8 cellular contexts compared by ENCODE assay signal in genomic region chr10:97426776-97427570, GRCh38. TPM values are rescaled to one million over a fixed set of nuclear protein-coding genes. Genes with fewer than 3 reads are reported as not detected.
DNase-seq lines count a peak whose midpoint lies in the region; ATAC-seq, FAIRE-seq and TF ChIP-seq lines count a peak whose summit lies in the region.

No MANE protein-coding gene starts in this region.

- WGBS in adrenal gland, 4 donors, result 7 to 13% (median 9%) methylated on average over 28 to 34 of the region's 34 CpGs

- FAIRE-seq in kidney (lab: Jason Lieb, UNC), result no peak

- no peak for ATAC-seq in HG02870 (IDR thresholded peaks at IDR 0.05; ENCODE audit: unreplicated experiment)
- no peak for ATAC-seq in HG03439 (IDR thresholded peaks at IDR 0.05; ENCODE audit: unreplicated experiment)

- intact Hi-C loops in adrenal gland (cut with DNase I), result no loop called here
- intact Hi-C loops in kidney (cut with DNase I), result no loop called here

- H3K4me1 ChIP-seq in HUES6 (ENCODE audit: control insufficient read depth, insufficient read depth, low read length), result peaks cover 7% of the 10 kb centered on the region
- H3K4me1 ChIP-seq in adrenal gland (replicated peaks in 1 of 2), result peaks cover 12 to 51% of the 10 kb centered on the region in 2 donors
- peaks cover 7 to 15% of the 10 kb centered on the region in 2 donors for H3K4me1 ChIP-seq in kidney (ENCODE audit: control insufficient read depth in 1 of 2, insufficient read depth in 1 of 2, low read depth in 1 of 2, low read length in 2 of 2)

- H3K27me3 ChIP-seq in HUES6 (ENCODE audit: control insufficient read depth, insufficient read depth, low read length), result no peaks in the 10 kb centered on the region
- H3K27me3 ChIP-seq in adrenal gland, result no peaks in the 10 kb centered on the region

- H3K36me3 ChIP-seq in HUES6 (ENCODE audit: control insufficient read depth, insufficient read depth, low read length) (peaks cover 39% of the 10 kb centered on the region), adrenal gland (replicated peaks in 1 of 2) (peaks cover 0 to 26% of the 10 kb centered on the region in 2 donors), kidney (ENCODE audit: control insufficient read depth in 1 of 2, insufficient read depth in 2 of 2, low read length in 2 of 2) (peaks cover 12 to 20% of the 10 kb centered on the region in 2 donors)

- H3K9ac ChIP-seq in HUES6 (ENCODE audit: low read length), result peak overlapping the region; percentile 99
- peak overlapping the region; percentile 27 to 75 for H3K9ac ChIP-seq in kidney (ENCODE audit: low read length in 2 of 2)

- H3K4me3 ChIP-seq in HUES6 (ENCODE audit: low read depth, low read length) (peak overlapping the region; percentile 100), adrenal gland (peak overlapping the region; percentile 70 to 92 (median 87)), kidney (ENCODE audit: low read length in 2 of 2) (peak overlapping the region; percentile 81 to 94)

- no peak for DNase-seq in adrenal gland
- DNase-seq in kidney, result no peak
- no peak for DNase-seq in substantia nigra (lab: John Stamatoyannopoulos, UW)
- DNase-seq in iPS-NIHi11 (ENCODE audit: low spot score), result no peak

- H3K9me3 ChIP-seq in HUES6 (ENCODE audit: control insufficient read depth, insufficient read depth, low read depth, low read length) (no peaks in the 10 kb centered on the region), adrenal gland (replicated peaks in 1 of 3) (no peaks in the 10 kb centered on the region), kidney (ENCODE audit: control insufficient read depth in 1 of 2, low read length in 2 of 2) (no peaks in the 10 kb centered on the region)

- TF ChIP-seq POLR2A in adrenal gland (IDR thresholded peaks at IDR 0.05), result no peak

- H3K27ac ChIP-seq in 22Rv1, result peak overlapping the region; percentile 94
- peak overlapping the region; percentile 98 for H3K27ac ChIP-seq in HUES6 (ENCODE audit: low read depth, low read length)
- peak overlapping the region; percentile 82 to 95 (median 89) for H3K27ac ChIP-seq in adrenal gland
- peak overlapping the region; percentile 83 to 86 for H3K27ac ChIP-seq in kidney (ENCODE audit: low read depth in 2 of 2, low read length in 2 of 2)
- H3K27ac ChIP-seq in substantia nigra (ENCODE audit: low read depth, low read length, poor library complexity, severe bottlenecking), result peak overlapping the region; percentile 81

- no peak for TF ChIP-seq CTCF in 22Rv1 (IDR thresholded peaks at IDR 0.05)
- TF ChIP-seq CTCF in adrenal gland (IDR thresholded peaks at IDR 0.05), result no peak
- no peak for TF ChIP-seq CTCF in kidney (IDR thresholded peaks at IDR 0.05; ENCODE audit: borderline replicate concordance, extremely low read depth, insufficient read depth)

RNA-seq across cellular contexts. Expression of gene PGAM1, which starts 1.0 kb away (rescaled TPM):
- total RNA-seq in adrenal gland (100 to 1,000 TPM; 307 to 578 (median 398) TPM), kidney (161 TPM)
- polyA plus RNA-seq in adrenal gland (100 to 1,000 TPM in 1 of 3 donors, 10 to 100 TPM in 2; 55.4 to 627 (median 84.4) TPM), kidney (ENCODE audit: insufficient read depth, low read depth, low replicate concordance) (328 TPM)

RNA-seq across cellular contexts. Expression of gene EXOSC1, which starts 18.8 kb away (rescaled TPM):
- total RNA-seq in adrenal gland (10 to 100 TPM; 22.3 to 95.8 (median 32.6) TPM), kidney (28.8 TPM)
- polyA plus RNA-seq in adrenal gland (10 to 100 TPM; 38.3 to 46.7 (median 38.5) TPM), kidney (ENCODE audit: insufficient read depth, low read depth, low replicate concordance) (40.9 TPM)

RNA-seq across cellular contexts. Expression of gene ZDHHC16, which starts 19.0 kb away (rescaled TPM):
- total RNA-seq in adrenal gland (10 to 100 TPM; 18.8 to 42.0 (median 24.3) TPM), kidney (35.9 TPM)
- polyA plus RNA-seq in adrenal gland (10 to 100 TPM; 30.9 to 41.1 (median 38.4) TPM), kidney (ENCODE audit: insufficient read depth, low read depth, low replicate concordance) (48.9 TPM)

RNA-seq across cellular contexts. Expression of gene RRP12, which starts 25.8 kb away (rescaled TPM):
- 10 to 100 TPM; 13.3 to 56.9 (median 27.6) TPM for total RNA-seq in adrenal gland
- 10 to 100 TPM; 27.2 to 42.9 (median 35.6) TPM for polyA plus RNA-seq in adrenal gland
- total RNA-seq in kidney, result 30.0 TPM
- polyA plus RNA-seq in kidney (ENCODE audit: insufficient read depth, low read depth, low replicate concordance), result 9.7 TPM
